In genomic region chr4:6900181-6900812, GRCh38 we compare ENCODE assay signal across 16 cellular contexts. TPM values are rescaled to one million over a fixed set of nuclear protein-coding genes. Genes with fewer than 3 reads are reported as not detected.
DNase-seq lines count a peak whose midpoint lies in the region; ATAC-seq lines count a peak whose summit lies in the region.
"Had no signal": no experiment of that assay in that cellular context is flagged by ENCODE, and none has a peak within 500 bp of the region (broad histone marks: within the 10 kb centered on the region; RNA-seq: fewer than 3 reads in every experiment).

No MANE protein-coding gene starts in this region.

- intact Hi-C loops in Right ventricle myocardium inferior (cut with DNase I) = no loop called here
- intact Hi-C loops in cardiac septum (cut with DNase I) = no loop called here

- ATAC-seq in Right ventricle myocardium inferior (no peak), GM21825 (IDR thresholded peaks at IDR 0.05; ENCODE audit: unreplicated experiment) (no peak)
- no peak for ATAC-seq in activated CD8-positive, alpha-beta T cell treated with anti-CD3 and anti-CD28 coated beads, Interleukin-2, amount 10 ng/mL, durations not matched to agents 7 days and 5 days
- ATAC-seq in naive thymus-derived CD8-positive, alpha-beta T cell = no peak

- no peaks in the 10 kb centered on the region for H3K9me3 Mint-ChIP-seq in activated CD8-positive, alpha-beta T cell treated with anti-CD3 and anti-CD28 coated beads, Interleukin-2, amount 10 ng/mL, durations not matched to agents 7 days and 5 days (ENCODE audit: insufficient read depth)
- no peaks in the 10 kb centered on the region for H3K9me3 Mint-ChIP-seq in naive thymus-derived CD8-positive, alpha-beta T cell
- H3K9me3 Mint-ChIP-seq: activated T-cell treated with anti-CD3 and anti-CD28 coated beads, Interleukin-2, amount 50 U/mL, for 4 hours; endodermal cell had no signal

- H3K36me3 Mint-ChIP-seq in activated CD8-positive, alpha-beta T cell treated with anti-CD3 and anti-CD28 coated beads, Interleukin-2, amount 10 ng/mL, durations not matched to agents 7 days and 5 days (ENCODE audit: low read depth) = peaks cover 1% of the 10 kb centered on the region
- H3K36me3 Mint-ChIP-seq in naive thymus-derived CD8-positive, alpha-beta T cell = no peaks in the 10 kb centered on the region

- H3K4me3 Mint-ChIP-seq in activated CD8-positive, alpha-beta T cell treated with anti-CD3 and anti-CD28 coated beads, Interleukin-2, amount 10 ng/mL, durations not matched to agents 7 days and 5 days = no peak overlapping the region
- H3K4me3 Mint-ChIP-seq in naive thymus-derived CD8-positive, alpha-beta T cell = peak overlapping the region in 5 of 10 donors; percentile 10 to 58 (median 36)
- H3K4me3 Mint-ChIP-seq: activated T-cell treated with anti-CD3 and anti-CD28 coated beads, Interleukin-2, amount 50 U/mL, for 4 hours; endodermal cell had no signal

- H3K4me1 Mint-ChIP-seq in activated CD8-positive, alpha-beta T cell treated with anti-CD3 and anti-CD28 coated beads, Interleukin-2, amount 10 ng/mL, durations not matched to agents 7 days and 5 days (ENCODE audit: low read depth) = peaks cover 50% of the 10 kb centered on the region
- H3K4me1 Mint-ChIP-seq in naive thymus-derived CD8-positive, alpha-beta T cell = peaks cover 13 to 43% (median 25%) of the 10 kb centered on the region in 4 donors

- H3K27me3 Mint-ChIP-seq in activated CD8-positive, alpha-beta T cell treated with anti-CD3 and anti-CD28 coated beads, Interleukin-2, amount 10 ng/mL, durations not matched to agents 7 days and 5 days (ENCODE audit: low read depth) = no peaks in the 10 kb centered on the region
- H3K27me3 Mint-ChIP-seq in naive thymus-derived CD8-positive, alpha-beta T cell = no peaks in the 10 kb centered on the region

- CTCF ChIA-PET in activated CD8-positive, alpha-beta T cell treated with anti-CD3 and anti-CD28 coated beads, Interleukin-2, amount 10 ng/mL, durations not matched to agents 7 days and 5 days (lab: Charles Lee) = interaction anchor here (0.9 to 2.6 kb wide), 12 partner anchors 8 to 210 kb away, joined by 3 to 39 read pairs (median 5); partner anchors contain the start of gene TBC1D14

- DNase-seq in Right ventricle myocardium inferior (ENCODE audit: missing footprints) (peak; percentile 15), cardiac septum (ENCODE audit: low spot score) (no peak), activated gamma-delta T cell treated with Interleukin-2 at 50 U/mL for 16 hours (no peak), DMS153 treated with DMSO at 0.1 percent for 48 hours (lab: John Stamatoyannopoulos, UW; ENCODE audit: unreplicated experiment) (no peak)
- DNase-seq in activated CD8-positive, alpha-beta T cell treated with anti-CD3 and anti-CD28 coated beads, Interleukin-2, amount 10 ng/mL, durations not matched to agents 7 days and 5 days = no peak
- DNase-seq in naive thymus-derived CD8-positive, alpha-beta T cell = no peak
- DNase-seq: activated T-cell treated with anti-CD3 and anti-CD28 coated beads, Interleukin-2, amount 50 U/mL, for 4 hours; anterior cingulate cortex; endodermal cell; head of caudate nucleus; left ventricle myocardium superior; NCI-H1105; NCI-H526 treated with DMSO at 0.1 percent for 48 hours; SIG-M5; T-helper 9 cell had no signal

- H3K27ac Mint-ChIP-seq in activated CD8-positive, alpha-beta T cell treated with anti-CD3 and anti-CD28 coated beads, Interleukin-2, amount 10 ng/mL, durations not matched to agents 7 days and 5 days = peak overlapping the region; percentile 95
- H3K27ac Mint-ChIP-seq in naive thymus-derived CD8-positive, alpha-beta T cell = peak overlapping the region; percentile 82 to 97 (median 93)
- H3K27ac Mint-ChIP-seq: endodermal cell had no signal

- POLR2A ChIA-PET in activated CD8-positive, alpha-beta T cell treated with anti-CD3 and anti-CD28 coated beads, Interleukin-2, amount 10 ng/mL, durations not matched to agents 7 days and 5 days (lab: Charles Lee) = interaction anchor here (1.0 to 3.4 kb wide), 10 partner anchors 9 to 260 kb away, joined by 3 to 48 read pairs (median 5); partner anchors contain the start of genes GRPEL1, MRFAP1 and TBC1D14
- POLR2A ChIA-PET in naive thymus-derived CD8-positive, alpha-beta T cell (lab: Charles Lee) = interaction anchor here (0.5 to 3.2 kb wide), 6 partner anchors 9 to 274 kb away, joined by 3 to 41 read pairs (median 8); partner anchors contain the start of gene TBC1D14

RNA-seq across cellular contexts. Expression of gene TBC1D14, which starts 9.3 kb away (rescaled TPM):
- total RNA-seq in Right ventricle myocardium inferior (36.1 TPM), cardiac septum (30.8 TPM)
- total RNA-seq in activated CD8-positive, alpha-beta T cell treated with anti-CD3 and anti-CD28 coated beads, Interleukin-2, amount 10 ng/mL, durations not matched to agents 7 days and 5 days = 10 to 100 TPM; 39.4 to 39.8 TPM
- 10 to 100 TPM; 77.3 to 78.2 TPM for total RNA-seq in naive thymus-derived CD8-positive, alpha-beta T cell
- 10 to 100 TPM; 34.8 to 47.0 (median 36.7) TPM for polyA plus RNA-seq in naive thymus-derived CD8-positive, alpha-beta T cell
